8 cellular contexts compared by ENCODE assay signal in genomic region chr1:116504308-116505156, GRCh38.
A peak's percentile ranks its signal among the peaks of the same experiment; 100 is the strongest.
DNase-seq lines count a peak whose midpoint lies in the region; ATAC-seq and TF ChIP-seq lines count a peak whose summit lies in the region.

No MANE protein-coding gene starts in this region.

- TF ChIP-seq CTCF in GM10266 (IDR thresholded peaks at IDR 0.05; ENCODE audit: control insufficient read depth, insufficient read depth, low read depth, missing control alignments) (no peak), NB4 (IDR thresholded peaks at IDR 0.05; ENCODE audit: low read depth, low read length) (no peak), fibroblast of mammary gland (conservative IDR thresholded peaks at IDR 0.05; ENCODE audit: control insufficient read depth, insufficient read depth, low read depth, low read length) (no peak)

- peak; percentile 86 for ATAC-seq in HG02588 (IDR thresholded peaks at IDR 0.05; ENCODE audit: unreplicated experiment)

- H3K9me3 ChIP-seq in skeletal muscle satellite cell (replicated peaks; ENCODE audit: low read length) = no peaks in the 10 kb centered on the region

- no peak overlapping the region for H3K4me2 ChIP-seq in skeletal muscle satellite cell (ENCODE audit: low read length)

- H3K4me1 ChIP-seq in skeletal muscle satellite cell (ENCODE audit: control insufficient read depth, insufficient read depth, low read length) = peaks cover 35% of the 10 kb centered on the region

- TF ChIP-seq POLR2A in NB4 (IDR thresholded peaks at IDR 0.05; ENCODE audit: extremely low read depth, insufficient read length) = peak; percentile 14

- H3K9ac ChIP-seq in skeletal muscle satellite cell (ENCODE audit: low read depth, low read length) = peak overlapping the region; percentile 24

- H3K4me3 ChIP-seq in NB4 (ENCODE audit: low read depth, low read length) = no peak overlapping the region
- no peak overlapping the region for H3K4me3 ChIP-seq in fibroblast of mammary gland (ENCODE audit: control insufficient read depth, low read depth, low read length)
- no peak overlapping the region for H3K4me3 ChIP-seq in skeletal muscle satellite cell (ENCODE audit: low read length)

- peak; percentile 80 for DNase-seq in GM10266 (ENCODE audit: extremely low spot score)
- DNase-seq in NB4 (ENCODE audit: low read depth) = peak; percentile 99
- peak; percentile 59 for DNase-seq in activated CD8-positive, alpha-beta memory T cell treated with anti-CD3 and anti-CD28 coated beads, Interleukin-2, amount 50 U/mL, for 24 hours (ENCODE audit: extremely low read depth)
- DNase-seq in fibroblast of mammary gland (ENCODE audit: low read depth) = peak; percentile 81
- DNase-seq in foreskin melanocyte = no peak
- DNase-seq in NCI-H526 (lab: John Stamatoyannopoulos, UW) = no peak

- H3K27me3 ChIP-seq in skeletal muscle satellite cell (ENCODE audit: control insufficient read depth, insufficient read depth, low read length) = no peaks in the 10 kb centered on the region

- H3K36me3 ChIP-seq in skeletal muscle satellite cell (ENCODE audit: insufficient read depth, low read length) = no peaks in the 10 kb centered on the region

Comparison
In these comparisons a context has a peak if more than half of its experiments do, and no peak if none do; other contexts are left out.
1. DNase-seq: peak in GM10266 (single experiment), NB4 (single experiment), activated CD8-positive, alpha-beta memory T cell treated with anti-CD3 and anti-CD28 coated beads, Interleukin-2, amount 50 U/mL, for 24 hours (single experiment) and fibroblast of mammary gland (single experiment); none in foreskin melanocyte (single experiment) and NCI-H526 (0 of 2).